30 cellular contexts compared by ENCODE assay signal in the genomic region with DNA sequence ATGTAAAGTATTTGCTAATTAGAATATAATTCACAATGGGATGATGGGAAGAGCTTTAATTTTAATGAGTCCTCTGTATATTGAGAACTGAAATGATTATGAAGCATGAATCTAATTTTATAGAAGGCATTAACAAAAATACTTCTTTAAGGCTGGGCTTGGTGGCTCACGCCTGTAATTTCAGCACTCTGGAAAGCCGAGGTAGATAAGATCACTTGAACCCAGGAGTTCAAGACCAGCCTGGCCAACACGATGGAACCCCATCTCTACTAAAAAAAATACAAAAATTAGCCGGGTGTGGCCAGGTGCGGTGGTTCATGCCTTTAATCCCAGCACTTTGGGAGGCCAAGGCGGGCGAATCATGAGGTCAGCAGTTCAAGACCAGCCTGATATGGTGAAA.
"Had no signal": no experiment of that assay in that cellular context is flagged by ENCODE, and none has a peak within 500 bp of the region (broad histone marks: within the 10 kb centered on the region; RNA-seq: fewer than 3 reads in every experiment).

No MANE protein-coding gene starts in this region.

- H3K27ac ChIP-seq: left lung, neural progenitor cell, neutrophil, parathyroid adenoma, right atrium auricular region, tibial nerve, vagina had no signal

- H3K27me3 Mint-ChIP-seq: naive B cell; progenitor cell of endocrine pancreas; stimulated activated memory B cell treated with anti-CD40 and anti-IgM and Interleukin-4, amounts not matched to agents 10 μg/mL and 1 μg/mL and 100 μg/mL, for 72 hours; stimulated activated naive CD8-positive, alpha-beta T cell treated with anti-CD3 and anti-CD28 coated beads, Interleukin-15, amount 100 ng/mL, for 72 hours; type B pancreatic cell had no signal

- FAIRE-seq: islet of Langerhans, kidney had no signal

- H3K27ac Mint-ChIP-seq: immature natural killer cell; mesothelial cell of epicardium; naive B cell; natural killer cell; nephron progenitor cell; neural progenitor cell; progenitor cell of endocrine pancreas; stimulated activated memory B cell treated with anti-CD40 and anti-IgM and Interleukin-4, amounts not matched to agents 10 μg/mL and 1 μg/mL and 100 μg/mL, for 72 hours; type B pancreatic cell had no signal

- H3K4me2 ChIP-seq: neural progenitor cell, smooth muscle cell had no signal

- H3K4me3 Mint-ChIP-seq: immature natural killer cell; mesothelial cell of epicardium; naive B cell; natural killer cell; nephron progenitor cell; neural progenitor cell; stimulated activated memory B cell treated with anti-CD40 and anti-IgM and Interleukin-4, amounts not matched to agents 10 μg/mL and 1 μg/mL and 100 μg/mL, for 72 hours; stimulated activated naive CD8-positive, alpha-beta T cell treated with anti-CD3 and anti-CD28 coated beads, Interleukin-15, amount 100 ng/mL, for 72 hours; type B pancreatic cell had no signal

- H3K4me1 Mint-ChIP-seq: mesothelial cell of epicardium; natural killer cell; nephron progenitor cell; neural progenitor cell; stimulated activated memory B cell treated with anti-CD40 and anti-IgM and Interleukin-4, amounts not matched to agents 10 μg/mL and 1 μg/mL and 100 μg/mL, for 72 hours had no signal

- DNase-seq: hypothalamus; immature natural killer cell; kidney; left colon; mesendoderm; naive B cell; natural killer cell; nephron progenitor cell; occipital lobe; stimulated activated CD4-positive, alpha-beta T cell treated with anti-CD3 and anti-CD28 coated beads, Interleukin-1b, Interleukin-23, amount 100 ng/mL, for 48 hours; stimulated activated CD4-positive, alpha-beta T cell treated with anti-CD3 and anti-CD28 coated beads, Interleukin-2, amount 100 ng/mL, for 48 hours; stimulated activated CD4-positive, alpha-beta T cell treated with anti-CD3 and anti-CD28 coated beads, Interleukin-4, amount 100 ng/mL, for 4 hours; stimulated activated CD8-positive, alpha-beta memory T cell treated with anti-CD3 and anti-CD28 coated beads, Interleukin-4, amount 100 ng/mL, for 48 hours; stimulated activated naive CD4-positive, alpha-beta T cell treated with Interleukin-2 at 50 U/mL for 16 hours; stimulated activated naive CD8-positive, alpha-beta T cell treated with anti-CD3 and anti-CD28 coated beads, Interleukin-15, amount 100 ng/mL, for 72 hours; substantia nigra had no signal

- ATAC-seq: left colon; left lung; natural killer cell; stimulated activated memory B cell treated with anti-CD40 and anti-IgM and Interleukin-4, amounts not matched to agents 10 μg/mL and 1 μg/mL and 100 μg/mL, for 72 hours; stimulated activated naive CD8-positive, alpha-beta T cell treated with anti-CD3 and anti-CD28 coated beads, Interleukin-15, amount 100 ng/mL, for 72 hours had no signal

- H3K36me3 Mint-ChIP-seq: natural killer cell had no signal

- H3K4me1 ChIP-seq: left lung, neural progenitor cell, parathyroid adenoma, right atrium auricular region, tibial nerve, vagina had no signal

- H3K9me3 ChIP-seq: left lung, neutrophil, right atrium auricular region, tibial nerve, vagina had no signal

- H3K9me3 Mint-ChIP-seq: immature natural killer cell; mesothelial cell of epicardium; naive B cell; natural killer cell; nephron progenitor cell; neural progenitor cell; stimulated activated memory B cell treated with anti-CD40 and anti-IgM and Interleukin-4, amounts not matched to agents 10 μg/mL and 1 μg/mL and 100 μg/mL, for 72 hours; stimulated activated naive CD8-positive, alpha-beta T cell treated with anti-CD3 and anti-CD28 coated beads, Interleukin-15, amount 100 ng/mL, for 72 hours; type B pancreatic cell had no signal

- H3K4me3 ChIP-seq: left lung, lung, neural progenitor cell, right atrium auricular region, smooth muscle cell, tibial nerve, vagina had no signal
